In genomic region chr15:99324082-99324620, GRCh38 we compare ENCODE assay signal across 8 cellular contexts.
DNase-seq lines count a peak whose midpoint lies in the region; ATAC-seq and TF ChIP-seq lines count a peak whose summit lies in the region.

No MANE protein-coding gene starts in this region.

- H3K36me3 ChIP-seq in spleen = no peaks in the 10 kb centered on the region

- H3K27me3 ChIP-seq in spleen (replicated peaks in 1 of 7) = no peaks in the 10 kb centered on the region

- peak; percentile 52 for DNase-seq in AG09319 (ENCODE audit: extremely low read depth, low read depth)
- DNase-seq in HS-27A (ENCODE audit: low read depth) = peak; percentile 87
- no peak for DNase-seq in spleen
- DNase-seq in hippocampal formation (lab: John Stamatoyannopoulos, UW) = no peak
- no peak for DNase-seq in NCI-H524 treated with DMSO at 0.1 percent for 48 hours (lab: John Stamatoyannopoulos, UW)
- DNase-seq in anterior cingulate cortex (lab: John Stamatoyannopoulos, UW) = no peak

- H3K9me3 ChIP-seq in spleen = no peaks in the 10 kb centered on the region

- no peaks in the 10 kb centered on the region for H3K9me3 Mint-ChIP-seq in dendritic cell treated with granulocyte-macrophage colony-stimulating factor and Interleukin-4, amounts not matched to agents 40 ng/mL and 50 ng/mL, for 4 days

- no peak for TF ChIP-seq POLR2A in spleen (IDR thresholded peaks at IDR 0.05)

- intact Hi-C loops in dendritic cell treated with granulocyte-macrophage colony-stimulating factor and Interleukin-4, amounts not matched to agents 40 ng/mL and 50 ng/mL, for 4 days (cut with micrococcal nuclease) = no loop called here
- intact Hi-C loops in spleen (cut with DNase I; ENCODE audit: low total_unique reads) = no loop called here

- 39 to 59% (median 42%) methylated on average over 9 of the region's 9 CpGs for WGBS in spleen, 5 donors

- H3K36me3 Mint-ChIP-seq in dendritic cell treated with granulocyte-macrophage colony-stimulating factor and Interleukin-4, amounts not matched to agents 40 ng/mL and 50 ng/mL, for 4 days (ENCODE audit: low read depth) = no peaks in the 10 kb centered on the region

- peaks cover 0 to 8% (median 0%) of the 10 kb centered on the region in 6 donors for H3K4me1 ChIP-seq in spleen

- H3K27ac ChIP-seq in spleen = peak overlapping the region in 5 of 8 donors; percentile 6 to 39 (median 22)

- ATAC-seq in GM19397 (IDR thresholded peaks at IDR 0.05; ENCODE audit: unreplicated experiment) = peak; percentile 48

- no peaks in the 10 kb centered on the region for H3K4me1 Mint-ChIP-seq in dendritic cell treated with granulocyte-macrophage colony-stimulating factor and Interleukin-4, amounts not matched to agents 40 ng/mL and 50 ng/mL, for 4 days (ENCODE audit: low read depth)

- H3K27me3 Mint-ChIP-seq in dendritic cell treated with granulocyte-macrophage colony-stimulating factor and Interleukin-4, amounts not matched to agents 40 ng/mL and 50 ng/mL, for 4 days = no peaks in the 10 kb centered on the region

- H3K27ac Mint-ChIP-seq in dendritic cell treated with granulocyte-macrophage colony-stimulating factor and Interleukin-4, amounts not matched to agents 40 ng/mL and 50 ng/mL, for 4 days = peak overlapping the region; percentile 68

- peak overlapping the region; percentile 32 for H3K4me3 Mint-ChIP-seq in dendritic cell treated with granulocyte-macrophage colony-stimulating factor and Interleukin-4, amounts not matched to agents 40 ng/mL and 50 ng/mL, for 4 days

- H3K4me3 ChIP-seq in spleen = peak overlapping the region in 1 of 8 donors; percentile 16

- TF ChIP-seq CTCF in AG09319 (IDR thresholded peaks at IDR 0.05; ENCODE audit: low read depth, low read length) (no peak), spleen (IDR thresholded peaks at IDR 0.05 in 8 of 11, conservative IDR thresholded peaks at IDR 0.05 in 3 of 11) (no peak)

Comparison
In these comparisons a context has a peak if more than half of its experiments do, and no peak if none do; other contexts are left out.
1. DNase-seq: peak in AG09319 (single experiment) and HS-27A (single experiment); none in spleen (single experiment), hippocampal formation (0 of 2), NCI-H524 treated with DMSO at 0.1 percent for 48 hours (single experiment) and anterior cingulate cortex (0 of 58).